Comparison of ENCODE assay signal across 14 cellular contexts in the genomic region with DNA sequence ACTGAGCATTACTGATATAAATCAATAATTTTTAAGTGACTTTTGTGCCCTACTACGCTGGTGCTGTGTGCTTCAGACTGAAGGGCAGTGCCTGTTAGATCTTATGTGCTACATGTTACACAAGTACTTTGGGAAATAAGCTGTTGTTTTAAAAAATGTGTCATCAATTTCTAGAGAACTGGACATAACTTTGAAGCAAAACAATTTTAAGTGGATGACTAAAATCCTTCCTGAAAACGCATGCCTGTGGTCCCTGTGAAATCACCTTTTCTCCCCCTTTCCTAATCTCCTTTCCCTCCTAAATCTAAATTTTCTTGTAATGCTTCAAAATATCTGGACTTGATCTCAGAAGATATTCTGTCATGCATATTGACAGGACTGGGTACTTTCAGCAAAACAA.
DNase-seq lines count a peak whose midpoint lies in the region.
"Had no signal": no experiment of that assay in that cellular context is flagged by ENCODE, and none has a peak within 500 bp of the region (broad histone marks: within the 10 kb centered on the region; RNA-seq: fewer than 3 reads in every experiment).

No MANE protein-coding gene starts in this region.

- DNase-seq in CD1c-positive myeloid dendritic cell (ENCODE audit: extremely low spot score) (peak; percentile 28), HS-5 (ENCODE audit: low read depth) (peak; percentile 37), astrocyte of the hippocampus (ENCODE audit: low read depth, low spot score) (peak; percentile 5), iris pigment epithelial cell (ENCODE audit: low read depth) (peak; percentile 42), HuH-7 (ENCODE audit: low spot score) (no peak), NCI-H1694 (lab: John Stamatoyannopoulos, UW) (no peak), Kasumi-1 (lab: John Stamatoyannopoulos, UW) (no peak), KBM-7 (no peak)
- DNase-seq: amygdala, left lung, MV-4-11, NCI-H2081, NCI-H524 treated with DMSO at 0.1 percent for 48 hours, SJCRH30 had no signal

- in situ Hi-C loops in KBM-7 (cut with MboI; ENCODE audit: low pct_unique_long_range_greater_than_20kb, low sequenced_read_pairs), result no loop called here

Comparison
In these comparisons a context has a peak if more than half of its experiments do, and no peak if none do; other contexts are left out.
1. DNase-seq: peak in CD1c-positive myeloid dendritic cell (single experiment), HS-5 (single experiment), astrocyte of the hippocampus (single experiment) and iris pigment epithelial cell (single experiment); none in HuH-7 (single experiment), NCI-H1694 (single experiment), Kasumi-1 (0 of 2) and KBM-7 (single experiment).